In the genomic region with DNA sequence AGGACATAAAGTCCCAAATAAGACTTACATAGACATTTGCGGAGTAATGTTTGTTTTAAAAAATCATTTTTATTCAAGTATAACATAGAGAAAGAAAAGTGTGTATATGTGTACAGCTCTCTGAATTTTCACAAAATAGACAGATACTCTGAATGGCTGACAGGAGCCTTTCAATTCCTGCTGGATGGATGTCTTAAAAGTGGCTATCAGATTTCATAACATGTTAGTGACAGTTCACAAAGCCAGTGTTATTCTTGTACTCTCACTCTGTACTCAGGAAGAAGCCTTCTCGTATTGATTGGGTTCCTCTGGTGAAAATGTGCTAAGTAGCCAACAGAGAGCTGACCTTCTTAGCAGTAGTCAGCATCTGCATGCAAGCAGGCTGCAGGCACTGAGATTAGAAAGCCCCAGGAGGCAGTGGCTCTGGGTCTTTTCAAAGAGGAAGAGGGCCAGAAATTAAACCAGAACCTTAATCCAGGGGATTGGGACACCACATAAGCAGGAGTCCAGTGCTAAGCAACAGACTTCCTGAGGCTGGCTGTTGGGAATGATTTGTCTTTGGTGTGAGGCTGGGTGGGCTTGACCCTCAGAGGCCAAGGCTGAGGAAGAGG, we compare ENCODE assay signal across 31 cellular contexts. TPM values are rescaled to one million over a fixed set of nuclear protein-coding genes. Genes with fewer than 3 reads are reported as not detected.
DNase-seq lines count a peak whose midpoint lies in the region.
"Had no signal": no experiment of that assay in that cellular context is flagged by ENCODE, and none has a peak within 500 bp of the region (broad histone marks: within the 10 kb centered on the region; RNA-seq: fewer than 3 reads in every experiment).

No MANE protein-coding gene starts in this region.

- H3K9me3 Mint-ChIP-seq in activated CD4-positive, alpha-beta memory T cell treated with anti-CD3 and anti-CD28 coated beads, Interleukin-2, amount 10 ng/mL, durations not matched to agents 7 days and 5 days: no peaks in the 10 kb centered on the region
- H3K9me3 Mint-ChIP-seq: activated CD4-positive, alpha-beta memory T cell treated with anti-CD3 and anti-CD28 coated beads for 36 hours; activated T-helper 2 cell treated with anti-CD3 and anti-CD28 coated beads, Interferon-gamma antibody, Interleukin-2, Interleukin-4, amounts not matched to agents 10 μg/mL and 5 μg/mL and 100 μg/mL, durations not matched to agents 14 hours and 24 hours and 36 hours; GM23338; mesothelial cell of epicardium; naive B cell; T-helper 2 cell treated with Interferon-gamma antibody and Interleukin-4, amounts not matched to agents 5 μg/mL and 100 μg/mL, for 36 hours had no signal

- H3K27me3 Mint-ChIP-seq in activated CD4-positive, alpha-beta memory T cell treated with anti-CD3 and anti-CD28 coated beads, Interleukin-2, amount 10 ng/mL, durations not matched to agents 7 days and 5 days: peaks cover 4% of the 10 kb centered on the region

- POLR2A ChIA-PET in activated CD4-positive, alpha-beta memory T cell treated with anti-CD3 and anti-CD28 coated beads, Interleukin-2, amount 10 ng/mL, durations not matched to agents 7 days and 5 days (lab: Charles Lee): no interaction called here

- DNase-seq in NCI-H1417 (lab: John Stamatoyannopoulos, UW) (peak in 2 of 3 experiments; percentile 33 to 56), NCI-H1417 treated with DMSO at 0.1 percent for 48 hours (lab: John Stamatoyannopoulos, UW) (no peak), NCI-H146 treated with DMSO at 0.1 percent for 48 hours (lab: John Stamatoyannopoulos, UW; ENCODE audit: unreplicated experiment) (peak; percentile 2), OCI-M1 (lab: John Stamatoyannopoulos, UW) (peak; percentile 57), islet precursor cell (peak; percentile 64), nucleus accumbens (lab: John Stamatoyannopoulos, UW) (no peak), HUDEP-2 (lab: John Stamatoyannopoulos, UW; ENCODE audit: unreplicated experiment in 76 of 76) (no peak)
- DNase-seq in activated CD4-positive, alpha-beta memory T cell treated with anti-CD3 and anti-CD28 coated beads, Interleukin-2, amount 10 ng/mL, durations not matched to agents 7 days and 5 days: no peak
- DNase-seq: 8988T; activated CD4-positive, alpha-beta memory T cell treated with anti-CD3 and anti-CD28 coated beads for 36 hours; aorta; colonic mucosa; effector CD8-positive, alpha-beta T cell; IMR-90; naive B cell; NCI-H1105; occipital lobe; PC-9; psoas muscle; stimulated activated naive CD4-positive, alpha-beta T cell treated with Interleukin-2 at 50 U/mL for 16 hours had no signal

- H3K36me3 Mint-ChIP-seq in activated CD4-positive, alpha-beta memory T cell treated with anti-CD3 and anti-CD28 coated beads, Interleukin-2, amount 10 ng/mL, durations not matched to agents 7 days and 5 days (ENCODE audit: low read depth): no peaks in the 10 kb centered on the region
- H3K36me3 Mint-ChIP-seq: activated CD4-positive, alpha-beta memory T cell treated with anti-CD3 and anti-CD28 coated beads for 36 hours; activated naive CD4-positive, alpha-beta T cell treated with anti-CD3 and anti-CD28 coated beads, Interleukin-2, amount 50 U/mL, for 72 hours; CD14-positive monocyte; mesothelial cell of epicardium; naive B cell had no signal

- CTCF ChIA-PET in activated CD4-positive, alpha-beta memory T cell treated with anti-CD3 and anti-CD28 coated beads, Interleukin-2, amount 10 ng/mL, durations not matched to agents 7 days and 5 days (lab: Charles Lee): interaction anchor here (1.4 kb wide), 1 partner anchor 107 kb away, joined by 3 read pairs; no protein-coding TSS in a partner anchor

- H3K27ac Mint-ChIP-seq in activated CD4-positive, alpha-beta memory T cell treated with anti-CD3 and anti-CD28 coated beads, Interleukin-2, amount 10 ng/mL, durations not matched to agents 7 days and 5 days: no peak overlapping the region
- H3K27ac Mint-ChIP-seq: activated CD4-positive, alpha-beta memory T cell treated with anti-CD3 and anti-CD28 coated beads for 36 hours; activated naive CD4-positive, alpha-beta T cell treated with anti-CD3 and anti-CD28 coated beads, Interleukin-2, amount 50 U/mL, for 72 hours; activated T-helper 2 cell treated with anti-CD3 and anti-CD28 coated beads, Interferon-gamma antibody, Interleukin-2, Interleukin-4, amounts not matched to agents 10 μg/mL and 5 μg/mL and 100 μg/mL, durations not matched to agents 14 hours and 24 hours and 36 hours; GM23338; mesothelial cell of epicardium; naive B cell; T-helper 2 cell treated with Interferon-gamma antibody and Interleukin-4, amounts not matched to agents 5 μg/mL and 100 μg/mL, for 36 hours had no signal

- H3K4me3 Mint-ChIP-seq in activated CD4-positive, alpha-beta memory T cell treated with anti-CD3 and anti-CD28 coated beads, Interleukin-2, amount 10 ng/mL, durations not matched to agents 7 days and 5 days: no peak overlapping the region
- H3K4me3 Mint-ChIP-seq: activated CD4-positive, alpha-beta memory T cell treated with anti-CD3 and anti-CD28 coated beads for 36 hours; CD14-positive monocyte; GM23338; mesothelial cell of epicardium; naive B cell; T-helper 2 cell treated with Interferon-gamma antibody and Interleukin-4, amounts not matched to agents 5 μg/mL and 100 μg/mL, for 36 hours had no signal

- H3K4me1 Mint-ChIP-seq in activated CD4-positive, alpha-beta memory T cell treated with anti-CD3 and anti-CD28 coated beads, Interleukin-2, amount 10 ng/mL, durations not matched to agents 7 days and 5 days: peaks cover 22% of the 10 kb centered on the region
- H3K4me1 Mint-ChIP-seq: CD14-positive monocyte, GM23338, naive B cell had no signal

RNA-seq across cellular contexts. Expression of gene SLC17A4, which starts 19.7 kb away (rescaled TPM):
- not detected for total RNA-seq in activated CD4-positive, alpha-beta memory T cell treated with anti-CD3 and anti-CD28 coated beads, Interleukin-2, amount 10 ng/mL, durations not matched to agents 7 days and 5 days
- total RNA-seq: activated CD4-positive, alpha-beta memory T cell treated with anti-CD3 and anti-CD28 coated beads for 36 hours; activated naive CD4-positive, alpha-beta T cell treated with anti-CD3 and anti-CD28 coated beads, Interleukin-2, amount 50 U/mL, for 72 hours; activated T-helper 2 cell treated with anti-CD3 and anti-CD28 coated beads, Interferon-gamma antibody, Interleukin-2, Interleukin-4, amounts not matched to agents 10 μg/mL and 5 μg/mL and 100 μg/mL, durations not matched to agents 14 hours and 24 hours and 36 hours; aorta; cardiac muscle cell; epithelial cell of proximal tubule; GM23338; IMR-90; mesothelial cell of epicardium; occipital lobe; psoas muscle; Right ventricle myocardium inferior; urinary bladder had no signal

RNA-seq across cellular contexts. Expression of gene SLC17A1, which starts 57.6 kb away (rescaled TPM):
- total RNA-seq in activated CD4-positive, alpha-beta memory T cell treated with anti-CD3 and anti-CD28 coated beads, Interleukin-2, amount 10 ng/mL, durations not matched to agents 7 days and 5 days: not detected
- total RNA-seq: activated CD4-positive, alpha-beta memory T cell treated with anti-CD3 and anti-CD28 coated beads for 36 hours; aorta; cardiac muscle cell; colonic mucosa; epithelial cell of proximal tubule; GM23338; IMR-90; mesothelial cell of epicardium; occipital lobe; PC-9; psoas muscle; Right ventricle myocardium inferior; temporal lobe; urinary bladder had no signal

Comparison
In these comparisons a context has a peak if more than half of its experiments do, and no peak if none do; other contexts are left out.
1. DNase-seq: peak in NCI-H1417 (2 of 3), NCI-H146 treated with DMSO at 0.1 percent for 48 hours (single experiment), OCI-M1 (single experiment) and islet precursor cell (single experiment); none in NCI-H1417 treated with DMSO at 0.1 percent for 48 hours (single experiment), activated CD4-positive, alpha-beta memory T cell treated with anti-CD3 and anti-CD28 coated beads, Interleukin-2, amount 10 ng/mL, durations not matched to agents 7 days and 5 days (single experiment), nucleus accumbens (0 of 56) and HUDEP-2 (0 of 76).